In genomic region chr9:17081814-17082213, GRCh38 we compare ENCODE assay signal across 24 cellular contexts. TPM values are rescaled to one million over a fixed set of nuclear protein-coding genes. Genes with fewer than 3 reads are reported as not detected.
"Had no signal": no experiment of that assay in that cellular context is flagged by ENCODE, and none has a peak within 500 bp of the region (broad histone marks: within the 10 kb centered on the region; RNA-seq: fewer than 3 reads in every experiment).

No MANE protein-coding gene starts in this region.

- H3K4me1 Mint-ChIP-seq: naive thymus-derived CD4-positive, alpha-beta T cell had no signal

- H3K9me3 ChIP-seq: ascending aorta, esophagus muscularis mucosa, gastroesophageal sphincter, heart left ventricle, left ventricle myocardium inferior, pancreas, tibial nerve, vagina had no signal

- H3K27me3 Mint-ChIP-seq: dendritic cell treated with granulocyte-macrophage colony-stimulating factor and Interleukin-4, amounts not matched to agents 40 ng/mL and 50 ng/mL, for 4 days; naive thymus-derived CD4-positive, alpha-beta T cell; stimulated activated naive CD8-positive, alpha-beta T cell treated with anti-CD3 and anti-CD28 coated beads, Interleukin-15, Interleukin-2, amounts not matched to agents 100 ng/mL and 50 ng/mL, for 24 hours had no signal

- H3K9me3 Mint-ChIP-seq: dendritic cell treated with granulocyte-macrophage colony-stimulating factor and Interleukin-4, amounts not matched to agents 40 ng/mL and 50 ng/mL, for 4 days; stimulated activated naive CD8-positive, alpha-beta T cell treated with anti-CD3 and anti-CD28 coated beads, Interleukin-15, Interleukin-2, amounts not matched to agents 100 ng/mL and 50 ng/mL, for 24 hours; T-helper 1 cell treated with Interleukin-12 subunit alpha and Interleukin-12 subunit beta and Interleukin-4 antibody, amounts not matched to agents 30 μg/mL and 1 μg/mL, for 36 hours had no signal

- H3K4me1 ChIP-seq: ascending aorta, left ventricle myocardium inferior, pancreas, vagina had no signal

- H3K27ac ChIP-seq: ascending aorta, esophagus muscularis mucosa, gastroesophageal sphincter, heart left ventricle, left ventricle myocardium inferior, pancreas, tibial nerve, vagina had no signal

- H3K4me3 Mint-ChIP-seq: dendritic cell treated with granulocyte-macrophage colony-stimulating factor and Interleukin-4, amounts not matched to agents 40 ng/mL and 50 ng/mL, for 4 days; naive thymus-derived CD4-positive, alpha-beta T cell; stimulated activated naive CD8-positive, alpha-beta T cell treated with anti-CD3 and anti-CD28 coated beads, Interleukin-15, Interleukin-2, amounts not matched to agents 100 ng/mL and 50 ng/mL, for 24 hours; T-helper 1 cell treated with Interleukin-12 subunit alpha and Interleukin-12 subunit beta and Interleukin-4 antibody, amounts not matched to agents 30 μg/mL and 1 μg/mL, for 36 hours had no signal

- H3K4me3 ChIP-seq: ascending aorta, esophagus muscularis mucosa, gastroesophageal sphincter, heart left ventricle, left ventricle myocardium inferior, pancreas, tibial nerve, vagina had no signal

- H3K36me3 Mint-ChIP-seq: naive thymus-derived CD4-positive, alpha-beta T cell had no signal

- H3K27ac Mint-ChIP-seq: dendritic cell treated with granulocyte-macrophage colony-stimulating factor and Interleukin-4, amounts not matched to agents 40 ng/mL and 50 ng/mL, for 4 days; naive thymus-derived CD4-positive, alpha-beta T cell; stimulated activated naive CD8-positive, alpha-beta T cell treated with anti-CD3 and anti-CD28 coated beads, Interleukin-15, Interleukin-2, amounts not matched to agents 100 ng/mL and 50 ng/mL, for 24 hours; T-helper 1 cell treated with Interleukin-12 subunit alpha and Interleukin-12 subunit beta and Interleukin-4 antibody, amounts not matched to agents 30 μg/mL and 1 μg/mL, for 36 hours had no signal

- FAIRE-seq: bronchial epithelial cell, endothelial cell of umbilical vein, pancreas had no signal

- ATAC-seq: naive thymus-derived CD4-positive, alpha-beta T cell; pancreas had no signal

- H3K27me3 ChIP-seq: ascending aorta, esophagus muscularis mucosa, gastroesophageal sphincter, heart left ventricle, pancreas, tibial nerve, vagina had no signal

- H3K36me3 ChIP-seq: ascending aorta, esophagus muscularis mucosa, gastroesophageal sphincter, heart left ventricle, left ventricle myocardium inferior, pancreas, tibial nerve, vagina had no signal

- DNase-seq: activated CD4-positive, alpha-beta T cell treated with anti-CD3 and anti-CD28 coated beads for 1 hour; activated CD8-positive, alpha-beta memory T cell treated with anti-CD3 and anti-CD28 coated beads for 24 hours; activated CD8-positive, alpha-beta memory T cell treated with anti-CD3 and anti-CD28 coated beads, Interleukin-2, amount 50 U/mL, for 48 hours; activated effector memory CD4-positive, alpha-beta T cell treated with anti-CD3 and anti-CD28 coated beads, Interleukin-2, amount 50 U/mL, for 16 hours; activated naive CD4-positive, alpha-beta T cell treated with anti-CD3 and anti-CD28 coated beads, Interleukin-2, amount 50 U/mL, for 16 hours; activated T-cell treated with anti-CD3 and anti-CD28 coated beads, Interleukin-2, amount 50 U/mL, for 48 hours; cerebellar nuclear complex; effector CD8-positive, alpha-beta T cell; heart left ventricle; left ventricle myocardium inferior; naive thymus-derived CD4-positive, alpha-beta T cell; pancreas; stimulated activated CD4-positive, alpha-beta T cell treated with anti-CD3 and anti-CD28 coated beads, Interleukin-12 subunit alpha, Interleukin-12 subunit beta, amount 100 ng/mL, for 4 hours; stimulated activated CD4-positive, alpha-beta T cell treated with anti-CD3 and anti-CD28 coated beads, Interleukin-1b, Interleukin-23, amount 100 ng/mL, for 48 hours had no signal

RNA-seq across cellular contexts. Expression of gene CNTLN, which starts 53.0 kb away (rescaled TPM):
- polyA plus RNA-seq: naive thymus-derived CD4-positive, alpha-beta T cell had no signal
